Comparison of ENCODE assay signal across 15 cellular contexts in genomic region chr14:96091149-96091693, GRCh38. TPM values are rescaled to one million over a fixed set of nuclear protein-coding genes. Genes with fewer than 3 reads are reported as not detected.
DNase-seq lines count a peak whose midpoint lies in the region; ATAC-seq, FAIRE-seq and TF ChIP-seq lines count a peak whose summit lies in the region.
"Had no signal": no experiment of that assay in that cellular context is flagged by ENCODE, and none has a peak within 500 bp of the region (broad histone marks: within the 10 kb centered on the region; RNA-seq: fewer than 3 reads in every experiment).

No MANE protein-coding gene starts in this region.

- intact Hi-C loops in right lobe of liver (cut with DNase I): loop anchor here in 1 of 2 donors (10.0 kb wide), 1 partner anchor 86 kb away; no protein-coding TSS in a partner anchor
- intact Hi-C loops in HepG2 (cut with micrococcal nuclease; ENCODE audit: unreplicated experiment): no loop called here

- H3K9ac ChIP-seq in HepG2 (ENCODE audit: insufficient read depth, low read depth, low read length): no peak overlapping the region

- no peaks in the 10 kb centered on the region for H4K20me1 ChIP-seq in HepG2 (ENCODE audit: insufficient read depth, low read length)

- H3K36me3 ChIP-seq in right lobe of liver (peaks cover 0 to 2% (median 0%) of the 10 kb centered on the region in 4 donors), HepG2 (replicated peaks in 1 of 2; ENCODE audit: control insufficient read depth in 1 of 2, insufficient read depth in 2 of 2, low read length in 2 of 2) (no peaks in the 10 kb centered on the region), upper lobe of left lung (peaks cover 0 to 32% (median 24%) of the 10 kb centered on the region in 4 donors)
- H3K36me3 ChIP-seq: ovary had no signal

- TF ChIP-seq CTCF in right lobe of liver (IDR thresholded peaks at IDR 0.05): no peak
- TF ChIP-seq CTCF in HepG2 (CRISPR knock-in tag; IDR thresholded peaks at IDR 0.05): no peak
- no peak for TF ChIP-seq CTCF in upper lobe of left lung (IDR thresholded peaks at IDR 0.05)
- no peak for TF ChIP-seq CTCF in WTC11 (IDR thresholded peaks at IDR 0.05)

- H3K4me1 ChIP-seq in right lobe of liver (peaks cover 0 to 18% (median 7%) of the 10 kb centered on the region in 4 donors), HepG2 (ENCODE audit: insufficient read depth, low read length) (peaks cover 14% of the 10 kb centered on the region), upper lobe of left lung (peaks cover 3 to 29% (median 9%) of the 10 kb centered on the region in 4 donors)
- H3K4me1 ChIP-seq: testis had no signal

- no peak for ATAC-seq in right lobe of liver
- ATAC-seq in HepG2: no peak
- ATAC-seq in left lobe of liver: no peak
- ATAC-seq in upper lobe of left lung (ENCODE audit: low FRiP score in 2 of 2): no peak
- no peak for ATAC-seq in WTC11

- WGBS in right lobe of liver (ENCODE audit: insufficient coverage, low coverage, low lambda C conversion rate, missing lambda C conversion rate): 58% methylated on average over 4 of the region's 15 CpGs
- WGBS in HepG2 (ENCODE audit: low lambda C conversion rate): 18% methylated on average over 8 of the region's 15 CpGs
- WGBS in upper lobe of left lung, 2 donors: 81% methylated on average over 15 of the region's 15 CpGs; no CpG with 5 or more reads in 1 of the 2 donors

- DNase-seq in right lobe of liver: peak in 2 of 3 donors; percentile 30 to 46
- DNase-seq in HepG2 (ENCODE audit: low spot score): no peak
- peak; percentile 66 for DNase-seq in NCI-H82 treated with DMSO at 0.1 percent for 48 hours (lab: John Stamatoyannopoulos, UW; ENCODE audit: unreplicated experiment)
- peak; percentile 40 for DNase-seq in left lobe of liver (ENCODE audit: low spot score)
- peak; percentile 18 to 42 for DNase-seq in upper lobe of left lung
- DNase-seq in HuH-7.5 (ENCODE audit: low spot score): no peak
- DNase-seq in SIG-M5 (lab: John Stamatoyannopoulos, UW): no peak
- no peak for DNase-seq in WTC11 (ENCODE audit: low spot score)
- DNase-seq: activated naive CD4-positive, alpha-beta T cell treated with anti-CD3 and anti-CD28 coated beads, Interleukin-2, amount 10 ng/mL, durations not matched to agents 7 days and 5 days had no signal

- peaks cover 13% of the 10 kb centered on the region for H3K4me1 Mint-ChIP-seq in WTC11
- H3K4me1 Mint-ChIP-seq: activated naive CD4-positive, alpha-beta T cell treated with anti-CD3 and anti-CD28 coated beads, Interleukin-2, amount 10 ng/mL, durations not matched to agents 7 days and 5 days had no signal

- no peak overlapping the region for H3K4me2 ChIP-seq in HepG2 (ENCODE audit: low read depth, low read length)

- no TSS peak for BruUV-seq in HepG2 (replicated peaks; lab: Mats Ljungman, UMichigan)

- H3K4me3 ChIP-seq in right lobe of liver (no peak overlapping the region), HepG2 (replicated peaks in 1 of 3; ENCODE audit: insufficient read depth in 1 of 3, low read depth in 2 of 3, low read length in 3 of 3) (no peak overlapping the region), upper lobe of left lung (no peak overlapping the region)
- H3K4me3 ChIP-seq: ovary, testis had no signal

- H3K9me3 Mint-ChIP-seq in WTC11: no peaks in the 10 kb centered on the region
- H3K9me3 Mint-ChIP-seq: activated naive CD4-positive, alpha-beta T cell treated with anti-CD3 and anti-CD28 coated beads, Interleukin-2, amount 10 ng/mL, durations not matched to agents 7 days and 5 days had no signal

- in situ Hi-C loops in HepG2 (cut with HindIII; ENCODE audit: extremely low pct_ligation_motif_present, low pct_unique_long_range_greater_than_20kb): no loop called here

- no peak overlapping the region for H3K4me3 Mint-ChIP-seq in WTC11
- H3K4me3 Mint-ChIP-seq: activated naive CD4-positive, alpha-beta T cell treated with anti-CD3 and anti-CD28 coated beads, Interleukin-2, amount 10 ng/mL, durations not matched to agents 7 days and 5 days had no signal

- no peaks in the 10 kb centered on the region for H3K27me3 ChIP-seq in right lobe of liver
- peaks cover 0 to 16% of the 10 kb centered on the region in 2 experiments; a peak in 2 of 5 replicates for H3K27me3 ChIP-seq in HepG2 (ENCODE audit: control insufficient read depth in 1 of 2, insufficient read depth in 2 of 2, low read length in 2 of 2)
- H3K27me3 ChIP-seq in upper lobe of left lung: no peaks in the 10 kb centered on the region
- H3K27me3 ChIP-seq: ovary, testis had no signal

- H3K27ac Mint-ChIP-seq in WTC11: no peak overlapping the region
- H3K27ac Mint-ChIP-seq: activated naive CD4-positive, alpha-beta T cell treated with anti-CD3 and anti-CD28 coated beads, Interleukin-2, amount 10 ng/mL, durations not matched to agents 7 days and 5 days had no signal

- no peak for FAIRE-seq in HepG2 (lab: Jason Lieb, UNC)
- FAIRE-seq: bronchial epithelial cell, frontal cortex, islet of Langerhans had no signal

- no peak overlapping the region for H2AFZ ChIP-seq in HepG2 (ENCODE audit: low read length)

- TF ChIP-seq EP300 in HepG2 (IDR thresholded peaks at IDR 0.05; ENCODE audit: low read depth in 2 of 2, low read length in 2 of 2): no peak
- no peak for TF ChIP-seq EP300 in HepG2 (CRISPR knock-in tag; IDR thresholded peaks at IDR 0.05; ENCODE audit: borderline replicate concordance)
- no peak for TF ChIP-seq EP300 in upper lobe of left lung (IDR thresholded peaks at IDR 0.05)

- POLR2A ChIA-PET in HepG2 (lab: Yijun Ruan, JAX): no interaction called here
- POLR2A ChIA-PET in WTC11 (lab: Charles Lee): interaction anchor here (1.5 kb wide), 1 partner anchor 40 kb away, joined by 4 read pairs; no protein-coding TSS in a partner anchor

- no peaks in the 10 kb centered on the region for H3K79me2 ChIP-seq in HepG2 (ENCODE audit: insufficient read depth, low read length)

- H3K27me3 Mint-ChIP-seq in WTC11 (ENCODE audit: low read depth): no peaks in the 10 kb centered on the region
- H3K27me3 Mint-ChIP-seq: activated naive CD4-positive, alpha-beta T cell treated with anti-CD3 and anti-CD28 coated beads, Interleukin-2, amount 10 ng/mL, durations not matched to agents 7 days and 5 days had no signal

- H3K9me3 ChIP-seq in right lobe of liver (no peaks in the 10 kb centered on the region), HepG2 (ENCODE audit: low read length) (no peaks in the 10 kb centered on the region), upper lobe of left lung (no peaks in the 10 kb centered on the region)
- H3K9me3 ChIP-seq: ovary, testis had no signal

- CTCF ChIA-PET in HepG2 (lab: Yijun Ruan, JAX; ENCODE audit: low intra/inter-chr PET ratio, low total read pairs) (no interaction called here), WTC11 (lab: Charles Lee) (interaction anchor here (1.2 to 3.4 kb wide), 3 partner anchors 7 to 185 kb away, joined by 3 to 14 read pairs (median 14); no protein-coding TSS in a partner anchor)

- no peak for TF ChIP-seq RAD21 in HepG2 (CRISPR knock-in tag; IDR thresholded peaks at IDR 0.05)

- H3K27ac ChIP-seq in right lobe of liver (no peak overlapping the region), HepG2 (ENCODE audit: extremely low read length, insufficient read depth, low read length) (no peak overlapping the region), upper lobe of left lung (no peak overlapping the region)
- H3K27ac ChIP-seq: ovary, testis, VCaP had no signal

- TF ChIP-seq POLR2A in right lobe of liver (IDR thresholded peaks at IDR 0.05): no peak
- no peak for TF ChIP-seq POLR2A in HepG2 (IDR thresholded peaks at IDR 0.05; ENCODE audit: insufficient read depth in 1 of 2, low read depth in 2 of 2, low read length in 2 of 2)
- no peak for TF ChIP-seq POLR2A in upper lobe of left lung (IDR thresholded peaks at IDR 0.05)

- peaks cover 11% of the 10 kb centered on the region for H3K36me3 Mint-ChIP-seq in WTC11
- H3K36me3 Mint-ChIP-seq: activated naive CD4-positive, alpha-beta T cell treated with anti-CD3 and anti-CD28 coated beads, Interleukin-2, amount 10 ng/mL, durations not matched to agents 7 days and 5 days had no signal

TF ChIP-seq in HepG2, 621 proteins besides CTCF, POLR2A, EP300 and RAD21 (continues in another document):
- no peak for TF ChIP-seq SMC3 (IDR thresholded peaks at IDR 0.05; ENCODE audit: low read length)
- no peak for TF ChIP-seq ATF7 (IDR thresholded peaks at IDR 0.05)
- no peak for TF ChIP-seq ATF7 (CRISPR knock-in tag; IDR thresholded peaks at IDR 0.05)
- TF ChIP-seq ELF3 (CRISPR knock-in tag; IDR thresholded peaks at IDR 0.05): no peak
- TF ChIP-seq HMGA1 (CRISPR knock-in tag; conservative IDR thresholded peaks at IDR 0.05): no peak

TF ChIP-seq in WTC11, 78 proteins besides CTCF, POLR2A, EP300 and RAD21 (continues in another document):
- TF ChIP-seq NFE2L1 (CRISPR knock-in tag; IDR thresholded peaks at IDR 0.05): no peak

RNA-seq across cellular contexts. Expression of gene C14orf132, which starts 52.1 kb away (rescaled TPM):
- total RNA-seq in right lobe of liver (1 to 10 TPM; 1.7 to 6.9 (median 3.3) TPM), HepG2 (2016; rRNA removed; fragmentation: Illumina TruSeq; extraction: Trizol) (0.15 and 0.18 TPM in 2 replicates), left lobe of liver (4.7 TPM), upper lobe of left lung (10 to 100 TPM; 36.7 to 64.6 (median 59.6) TPM), WTC11 (2021) (14.1 to 17.6 TPM (median 16.0 TPM) in 3 replicates)
- not detected in 2 replicates for total RNA-seq in HepG2 (2016; cell fraction: cytosol; rRNA removed; fragmentation: Illumina TruSeq; extraction: Trizol; ENCODE audit: low read depth)
- total RNA-seq in HepG2 (2016; cell fraction: insoluble cytoplasmic fraction; rRNA removed; fragmentation: Illumina TruSeq; extraction: Trizol): 0.09 and 0.15 TPM in 2 replicates
- 0.06 and 0.10 TPM in 2 replicates for total RNA-seq in HepG2 (2016; cell fraction: membrane; rRNA removed; fragmentation: Illumina TruSeq; extraction: Trizol)
- total RNA-seq in HepG2 (2016; cell fraction: nucleus; rRNA removed; fragmentation: Illumina TruSeq; extraction: Trizol): 0.19 and 0.44 TPM in 2 replicates
- polyA plus RNA-seq in HepG2 (2011; rRNA removed): 0.13 TPM in 2 replicates
- 0.03 and 0.04 TPM in 2 replicates for polyA plus RNA-seq in HepG2 (2011; cell fraction: cytosol; rRNA removed)
- polyA plus RNA-seq in HepG2 (2011; cell fraction: nucleus; rRNA removed): 0.05 TPM in 2 replicates
- polyA plus RNA-seq in HepG2 (2012): not detected in 2 replicates
- polyA plus RNA-seq in HepG2 (2016; cell fraction: cytosol; fragmentation: Illumina TruSeq; extraction: Trizol; ENCODE audit: low read depth): 0.14 TPM in 1 of 2 replicates, not detected in the other
- polyA plus RNA-seq in HepG2 (2016; cell fraction: insoluble cytoplasmic fraction; fragmentation: Illumina TruSeq; extraction: Trizol; ENCODE audit: low read depth): 0.04 and 0.25 TPM in 2 replicates
- 0.05 and 0.13 TPM in 2 replicates for polyA plus RNA-seq in HepG2 (2016; cell fraction: membrane; fragmentation: Illumina TruSeq; extraction: Trizol; ENCODE audit: low read depth)
- 0.09 and 0.37 TPM in 2 replicates for polyA plus RNA-seq in HepG2 (2016; cell fraction: nucleus; fragmentation: Illumina TruSeq; extraction: Trizol; ENCODE audit: insufficient read depth, low read depth)
- polyA minus RNA-seq in HepG2 (2011; rRNA and poly(A)+ RNA removed; ENCODE audit: low replicate concordance): 0.12 TPM in 1 of 2 replicates, not detected in the other
- not detected in 2 replicates for polyA minus RNA-seq in HepG2 (2011; cell fraction: cytosol; rRNA and poly(A)+ RNA removed)
- 0.12 and 0.13 TPM in 2 replicates for polyA minus RNA-seq in HepG2 (2011; cell fraction: nucleus; rRNA and poly(A)+ RNA removed)

Comparison
In these comparisons a context has a peak if more than half of its experiments do, and no peak if none do; other contexts are left out.
1. DNase-seq: peak in right lobe of liver (2 of 3), NCI-H82 treated with DMSO at 0.1 percent for 48 hours (single experiment), left lobe of liver (single experiment) and upper lobe of left lung (2 of 2); none in HepG2 (single experiment), HuH-7.5 (single experiment), SIG-M5 (single experiment) and WTC11 (single experiment).